Comparison of ENCODE assay signal across 8 cellular contexts in genomic region chr7:141975806-141976523, GRCh38. TPM values are rescaled to one million over a fixed set of nuclear protein-coding genes. Genes with fewer than 3 reads are reported as not detected.
A peak's percentile ranks its signal among the peaks of the same experiment; 100 is the strongest.
DNase-seq lines count a peak whose midpoint lies in the region; ATAC-seq and TF ChIP-seq lines count a peak whose summit lies in the region.

No MANE protein-coding gene starts in this region.

- H3K27me3 Mint-ChIP-seq in dendritic cell treated with granulocyte-macrophage colony-stimulating factor and Interleukin-4, amounts not matched to agents 40 ng/mL and 50 ng/mL, for 4 days: no peaks in the 10 kb centered on the region

- H3K4me3 Mint-ChIP-seq in dendritic cell treated with granulocyte-macrophage colony-stimulating factor and Interleukin-4, amounts not matched to agents 40 ng/mL and 50 ng/mL, for 4 days: peak overlapping the region; percentile 76

- DNase-seq in AG04449 (ENCODE audit: low read depth, low spot score): no peak
- peak; percentile 65 for DNase-seq in NCI-H460 (ENCODE audit: extremely low read depth, low read depth)
- peak; percentile 83 for DNase-seq in activated CD4-positive, alpha-beta T cell treated with anti-CD3 and anti-CD28 coated beads for 48 hours
- DNase-seq in stimulated activated CD4-positive, alpha-beta T cell treated with anti-CD3 and anti-CD28 coated beads, TNF-alpha, amount 100 ng/mL, for 24 hours (ENCODE audit: low read depth in 3 of 3): peak; percentile 39 to 71 (median 43)

- POLR2A ChIA-PET in AG04449 (lab: Yijun Ruan, JAX): no interaction called here

- H3K9ac ChIP-seq in liver (ENCODE audit: low read depth in 1 of 2, low read length in 2 of 2): no peak overlapping the region

- TF ChIP-seq CTCF in AG04449 (IDR thresholded peaks at IDR 0.05; ENCODE audit: insufficient read depth, low read length, missing control alignments) (peak; percentile 16), liver (IDR thresholded peaks at IDR 0.05; ENCODE audit: low read depth, low read length, missing input control) (peak; percentile 80)

- intact Hi-C loops in dendritic cell treated with granulocyte-macrophage colony-stimulating factor and Interleukin-4, amounts not matched to agents 40 ng/mL and 50 ng/mL, for 4 days (cut with micrococcal nuclease): loop anchor here (1.0 to 10.0 kb wide), 4 partner anchors 129 to 329 kb away; no protein-coding TSS in a partner anchor

- peak; percentile 97 to 99 for TF ChIP-seq RAD21 in liver (IDR thresholded peaks at IDR 0.05)

- no peak overlapping the region for H3K27ac ChIP-seq in liver (ENCODE audit: low read depth in 1 of 2, low read length in 2 of 2)

- H3K9me3 Mint-ChIP-seq in dendritic cell treated with granulocyte-macrophage colony-stimulating factor and Interleukin-4, amounts not matched to agents 40 ng/mL and 50 ng/mL, for 4 days: no peaks in the 10 kb centered on the region

- H3K4me3 ChIP-seq in AG04449 (ENCODE audit: low read depth, low read length): no peak overlapping the region
- H3K4me3 ChIP-seq in liver (ENCODE audit: low read depth in 1 of 3, low read length in 3 of 3): peak overlapping the region in 2 of 3 donors; percentile 30 to 47

- H3K9me3 ChIP-seq in liver (ENCODE audit: control insufficient read depth in 4 of 4, low read length in 3 of 4): no peaks in the 10 kb centered on the region

- CTCF ChIA-PET in AG04449 (lab: Yijun Ruan, JAX): interaction anchor here (0.6 to 3.7 kb wide), 15 partner anchors 11 to 506 kb away, joined by 3 to 17 read pairs (median 4); partner anchors contain the start of gene MGAM

- no peaks in the 10 kb centered on the region for H3K36me3 Mint-ChIP-seq in dendritic cell treated with granulocyte-macrophage colony-stimulating factor and Interleukin-4, amounts not matched to agents 40 ng/mL and 50 ng/mL, for 4 days (ENCODE audit: low read depth)

- peaks cover 16% of the 10 kb centered on the region for H3K4me1 Mint-ChIP-seq in dendritic cell treated with granulocyte-macrophage colony-stimulating factor and Interleukin-4, amounts not matched to agents 40 ng/mL and 50 ng/mL, for 4 days (ENCODE audit: low read depth)

- H3K27me3 ChIP-seq in liver (ENCODE audit: control insufficient read depth in 4 of 4, insufficient read depth in 4 of 4, low read length in 3 of 4): peaks cover 0 to 4% (median 0%) of the 10 kb centered on the region in 4 donors

- ATAC-seq in GM18868 (IDR thresholded peaks at IDR 0.05; ENCODE audit: unreplicated experiment) (peak; percentile 86), HG03159 (IDR thresholded peaks at IDR 0.05; ENCODE audit: unreplicated experiment) (peak; percentile 83)

- H3K27ac Mint-ChIP-seq in dendritic cell treated with granulocyte-macrophage colony-stimulating factor and Interleukin-4, amounts not matched to agents 40 ng/mL and 50 ng/mL, for 4 days: peak overlapping the region; percentile 80

- WGBS in liver: 14% methylated on average over 21 of the region's 21 CpGs

- H3K36me3 ChIP-seq in liver (ENCODE audit: control insufficient read depth in 4 of 4, insufficient read depth in 3 of 4, low read depth in 1 of 4, low read length in 3 of 4): no peaks in the 10 kb centered on the region

- peaks cover 0 to 6% (median 4%) of the 10 kb centered on the region in 4 donors for H3K4me1 ChIP-seq in liver (ENCODE audit: control insufficient read depth in 4 of 4, insufficient read depth in 4 of 4, low read length in 3 of 4)

TF ChIP-seq in liver, 16 proteins besides CTCF, POLR2A, EP300 and RAD21:
- TF ChIP-seq JUND (IDR thresholded peaks at IDR 0.05) (no peak), SP1 (IDR thresholded peaks at IDR 0.05) (no peak), YY1 (IDR thresholded peaks at IDR 0.05) (peak; percentile 42)

RNA-seq across cellular contexts. Expression of gene TAS2R38, which starts 2.4 kb away (rescaled TPM):
- total RNA-seq in NCI-H460 (2014; rRNA removed; shearing (Covaris generic)): not detected in 2 replicates
- polyA plus RNA-seq in NCI-H460 (2014; cell fraction: nucleus; rRNA removed): not detected in 2 replicates
- total RNA-seq in liver: not detected
- polyA plus RNA-seq in liver: not detected

RNA-seq across cellular contexts. Expression of gene MGAM, which starts 19.7 kb away (rescaled TPM):
- not detected in 2 replicates for total RNA-seq in NCI-H460 (2014; rRNA removed; shearing (Covaris generic))
- 0.04 TPM in 1 of 2 replicates, not detected in the other for polyA plus RNA-seq in NCI-H460 (2014; cell fraction: nucleus; rRNA removed)
- total RNA-seq in liver: 1 to 10 TPM; 1.5 to 3.8 TPM
- under 1 TPM; 0.11 to 0.55 TPM for polyA plus RNA-seq in liver

RNA-seq across cellular contexts. Expression of gene CLEC5A, which starts 29.2 kb away (rescaled TPM):
- total RNA-seq in NCI-H460 (2014; rRNA removed; shearing (Covaris generic)): not detected in 2 replicates
- not detected in 2 replicates for polyA plus RNA-seq in NCI-H460 (2014; cell fraction: nucleus; rRNA removed)
- total RNA-seq in liver: 1 to 10 TPM in 1 of 2 donors, under 1 TPM in 1; 0.33 to 2.9 TPM
- under 1 TPM; 0.10 to 0.32 TPM for polyA plus RNA-seq in liver

RNA-seq across cellular contexts. Expression of gene OR9A4, which starts 59.8 kb away (rescaled TPM):
- total RNA-seq in NCI-H460 (2014; rRNA removed; shearing (Covaris generic)): not detected in 2 replicates
- polyA plus RNA-seq in NCI-H460 (2014; cell fraction: nucleus; rRNA removed): not detected in 2 replicates
- under 1 TPM; 0.09 to 0.25 TPM for total RNA-seq in liver
- polyA plus RNA-seq in liver: not detected
